In the genomic region with DNA sequence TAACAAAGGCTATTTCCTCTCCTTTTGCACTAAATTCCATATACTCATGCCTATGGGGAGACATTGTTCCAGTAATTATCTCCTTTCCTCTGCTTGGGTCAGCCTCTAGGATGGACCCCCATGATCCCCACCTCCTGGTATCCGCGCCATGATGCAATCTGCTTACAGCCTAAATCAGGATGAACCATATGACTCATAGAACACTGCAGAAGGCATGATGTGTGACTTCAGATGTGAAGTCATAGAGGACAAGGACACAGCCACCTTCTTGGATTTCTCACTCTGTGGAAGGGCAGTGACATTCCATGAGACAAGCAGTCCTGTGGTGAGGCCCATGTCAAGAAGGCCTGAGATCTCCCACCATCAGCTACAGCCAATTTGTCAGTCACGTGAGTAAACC, we compare ENCODE assay signal across 20 cellular contexts. TPM values are rescaled to one million over a fixed set of nuclear protein-coding genes. Genes with fewer than 3 reads are reported as not detected.
"Had no signal": no experiment of that assay in that cellular context is flagged by ENCODE, and none has a peak within 500 bp of the region (broad histone marks: within the 10 kb centered on the region; RNA-seq: fewer than 3 reads in every experiment).

No MANE protein-coding gene starts in this region.

- H3K36me3 Mint-ChIP-seq: activated naive CD4-positive, alpha-beta T cell treated with anti-CD3 and anti-CD28 coated beads, Interleukin-2, amount 50 U/mL, for 24 hours; naive thymus-derived CD8-positive, alpha-beta T cell; WTC11 had no signal

- H3K27me3 Mint-ChIP-seq: activated naive CD4-positive, alpha-beta T cell treated with anti-CD3 and anti-CD28 coated beads, Interleukin-2, amount 50 U/mL, for 24 hours; central memory CD8-positive, alpha-beta T cell had no signal

- H3K9me3 Mint-ChIP-seq: activated naive CD4-positive, alpha-beta T cell treated with anti-CD3 and anti-CD28 coated beads, Interleukin-2, amount 50 U/mL, for 24 hours; stimulated activated naive CD8-positive, alpha-beta T cell treated with anti-CD3 and anti-CD28 coated beads, Interleukin-15, Interleukin-2, amounts not matched to agents 100 ng/mL and 50 ng/mL, for 24 hours had no signal

- H3K9me3 ChIP-seq: esophagus squamous epithelium, psoas muscle, vagina had no signal

- H3K36me3 ChIP-seq: brain microvascular endothelial cell, esophagus squamous epithelium, vagina had no signal

- H3K4me1 Mint-ChIP-seq: activated CD4-positive, alpha-beta T cell treated with anti-CD3 and anti-CD28 coated beads for 36 hours; activated naive CD4-positive, alpha-beta T cell treated with anti-CD3 and anti-CD28 coated beads, Interleukin-2, amount 50 U/mL, for 24 hours; central memory CD8-positive, alpha-beta T cell; naive thymus-derived CD8-positive, alpha-beta T cell had no signal

- H3K27me3 ChIP-seq: brain microvascular endothelial cell, esophagus squamous epithelium, vagina had no signal

- H3K4me3 ChIP-seq: esophagus squamous epithelium, psoas muscle, skin epidermis, vagina had no signal

- H3K4me1 ChIP-seq: esophagus squamous epithelium, psoas muscle, vagina had no signal

- H3K4me3 Mint-ChIP-seq: activated CD4-positive, alpha-beta T cell treated with anti-CD3 and anti-CD28 coated beads for 36 hours; activated naive CD4-positive, alpha-beta T cell treated with anti-CD3 and anti-CD28 coated beads, Interleukin-2, amount 50 U/mL, for 24 hours; central memory CD8-positive, alpha-beta T cell; naive thymus-derived CD8-positive, alpha-beta T cell; stimulated activated naive CD8-positive, alpha-beta T cell treated with anti-CD3 and anti-CD28 coated beads, Interleukin-15, Interleukin-2, amounts not matched to agents 100 ng/mL and 50 ng/mL, for 24 hours; WTC11 had no signal

- H3K27ac Mint-ChIP-seq: activated CD4-positive, alpha-beta T cell treated with anti-CD3 and anti-CD28 coated beads for 36 hours; activated naive CD4-positive, alpha-beta T cell treated with anti-CD3 and anti-CD28 coated beads, Interleukin-2, amount 50 U/mL, for 24 hours; stimulated activated naive CD8-positive, alpha-beta T cell treated with anti-CD3 and anti-CD28 coated beads, Interleukin-15, Interleukin-2, amounts not matched to agents 100 ng/mL and 50 ng/mL, for 24 hours; WTC11 had no signal

- ATAC-seq: activated CD4-positive, alpha-beta T cell treated with anti-CD3 and anti-CD28 coated beads for 36 hours; left ventricle myocardium superior; naive thymus-derived CD8-positive, alpha-beta T cell; psoas muscle; right cardiac atrium; WTC11 had no signal

- DNase-seq: activated CD4-positive, alpha-beta T cell treated with anti-CD3 and anti-CD28 coated beads for 36 hours; activated CD4-positive, alpha-beta T cell treated with anti-CD3 and anti-CD28 coated beads, Interleukin-2, amount 50 U/mL, for 48 hours; activated gamma-delta T cell; amniotic stem cell; brain microvascular endothelial cell; cortex of kidney; effector CD8-positive, alpha-beta T cell; esophagus squamous epithelium; left ventricle myocardium superior; naive thymus-derived CD8-positive, alpha-beta T cell; psoas muscle; right cardiac atrium; trophoblast cell had no signal

- H3K27ac ChIP-seq: brain microvascular endothelial cell, esophagus squamous epithelium, psoas muscle, skin epidermis, vagina had no signal

RNA-seq across cellular contexts. Expression of a gene that starts 9.0 kb away (rescaled TPM):
- total RNA-seq: naive thymus-derived CD8-positive, alpha-beta T cell had no signal
- polyA plus RNA-seq: naive thymus-derived CD8-positive, alpha-beta T cell had no signal

RNA-seq across cellular contexts. Expression of a gene that starts 28.5 kb away (rescaled TPM):
- total RNA-seq: activated CD4-positive, alpha-beta T cell treated with anti-CD3 and anti-CD28 coated beads for 36 hours; T-helper 2 cell treated with Interferon-gamma antibody and Interleukin-4, amounts not matched to agents 100 ng/mL and 5 ng/mL, for 36 hours had no signal
- polyA plus RNA-seq: naive thymus-derived CD8-positive, alpha-beta T cell had no signal
